In the genomic region with DNA sequence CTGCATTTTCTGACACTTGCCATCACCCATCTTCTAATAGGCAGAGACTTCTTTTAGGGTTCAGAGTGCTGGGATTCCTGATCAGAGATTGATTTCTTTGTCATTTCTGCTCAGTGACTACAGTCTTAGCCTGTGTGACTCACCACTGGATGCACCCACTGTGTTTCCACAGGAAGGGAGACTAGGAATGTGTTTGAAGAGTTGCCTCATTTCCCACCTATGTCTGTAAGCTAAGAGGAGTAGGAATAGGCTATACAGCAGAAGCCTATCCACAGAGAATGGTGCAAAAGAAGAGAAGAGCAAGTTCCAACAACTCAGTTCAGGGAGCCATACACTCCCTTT, we compare ENCODE assay signal across 12 cellular contexts.
DNase-seq lines count a peak whose midpoint lies in the region; ATAC-seq, FAIRE-seq and TF ChIP-seq lines count a peak whose summit lies in the region.
"Had no signal": no experiment of that assay in that cellular context is flagged by ENCODE, and none has a peak within 500 bp of the region (broad histone marks: within the 10 kb centered on the region; RNA-seq: fewer than 3 reads in every experiment).

No MANE protein-coding gene starts in this region.

- H2AK5ac ChIP-seq in neuronal stem cell (ENCODE audit: low read depth, low read length), result no peak overlapping the region

- H3K4ac ChIP-seq in neuronal stem cell (ENCODE audit: low read length), result no peak overlapping the region

- no peaks in the 10 kb centered on the region for H3K9me3 ChIP-seq in neuronal stem cell (replicated peaks in 1 of 2; ENCODE audit: control insufficient read depth in 2 of 2, insufficient read depth in 1 of 2, low read depth in 1 of 2, low read length in 2 of 2)
- no peaks in the 10 kb centered on the region for H3K9me3 ChIP-seq in kidney (ENCODE audit: control insufficient read depth in 1 of 2, low read length in 2 of 2)

- no peak overlapping the region for H3K4me3 ChIP-seq in epithelial cell of esophagus (ENCODE audit: low read length)
- no peak overlapping the region for H3K4me3 ChIP-seq in neuronal stem cell (ENCODE audit: low read length in 2 of 2)
- no peak overlapping the region for H3K4me3 ChIP-seq in kidney (ENCODE audit: low read length in 2 of 2)
- H3K4me3 ChIP-seq in lower leg skin (ENCODE audit: low read depth, poor library complexity, severe bottlenecking), result no peak overlapping the region

- H3K27ac ChIP-seq in neuronal stem cell (replicated peaks; ENCODE audit: low read length) (no peak overlapping the region), kidney (ENCODE audit: low read depth in 2 of 2, low read length in 2 of 2) (no peak overlapping the region)

- no peaks in the 10 kb centered on the region for H3K27me3 ChIP-seq in neuronal stem cell (ENCODE audit: control insufficient read depth in 3 of 3, insufficient read depth in 3 of 3, low read depth in 1 of 3, low read length in 3 of 3)

- no peak overlapping the region for H3K4me2 ChIP-seq in neuronal stem cell (ENCODE audit: insufficient read depth, low read length, poor library complexity, severe bottlenecking)

- ATAC-seq in HG02840 (IDR thresholded peaks at IDR 0.05; ENCODE audit: low FRiP score, unreplicated experiment), result no peak

- no peak overlapping the region for H3K14ac ChIP-seq in neuronal stem cell (ENCODE audit: low read length)

- no peak overlapping the region for H3K23ac ChIP-seq in neuronal stem cell (ENCODE audit: low read depth, low read length, poor library complexity)

- no peaks in the 10 kb centered on the region for H3K79me1 ChIP-seq in neuronal stem cell (ENCODE audit: low read depth, low read length)

- H2BK120ac ChIP-seq in neuronal stem cell (ENCODE audit: low read depth, low read length), result no peak overlapping the region

- no peak overlapping the region for H3K18ac ChIP-seq in neuronal stem cell (ENCODE audit: low read length)

- H2BK12ac ChIP-seq in neuronal stem cell (ENCODE audit: low read length), result no peak overlapping the region

- H2BK15ac ChIP-seq in neuronal stem cell (ENCODE audit: low read length), result no peak overlapping the region

- peaks cover 12 to 19% of the 10 kb centered on the region in 2 donors for H3K4me1 ChIP-seq in neuronal stem cell (ENCODE audit: control insufficient read depth in 2 of 2, insufficient read depth in 1 of 2, low read depth in 1 of 2, low read length in 2 of 2)
- H3K4me1 ChIP-seq in kidney (ENCODE audit: control insufficient read depth in 1 of 2, insufficient read depth in 1 of 2, low read depth in 1 of 2, low read length in 2 of 2), result peaks cover 6 to 10% of the 10 kb centered on the region in 2 donors

- FAIRE-seq in kidney (lab: Jason Lieb, UNC), result no peak
- FAIRE-seq: GM12892 had no signal

- DNase-seq in Daoy (ENCODE audit: low read depth) (peak; percentile 81), RPMI7951 (ENCODE audit: low read depth) (peak; percentile 76), epithelial cell of esophagus (ENCODE audit: low read depth) (peak; percentile 84), neuronal stem cell (ENCODE audit: low spot score) (no peak), SK-N-DZ (ENCODE audit: low spot score) (no peak), kidney (no peak), lower leg skin (ENCODE audit: low spot score in 2 of 2) (no peak)
- DNase-seq: activated CD4-positive, alpha-beta T cell treated with anti-CD3 and anti-CD28 coated beads for 4 hours; COR-L47; Right ventricle myocardium superior had no signal

- TF ChIP-seq POLR2A in lower leg skin (IDR thresholded peaks at IDR 0.05), result no peak

- no peak overlapping the region for H4K8ac ChIP-seq in neuronal stem cell (ENCODE audit: low read depth, low read length)

- no peak overlapping the region for H4K91ac ChIP-seq in neuronal stem cell (ENCODE audit: low read depth, low read length, poor library complexity)

- H2BK5ac ChIP-seq in neuronal stem cell (ENCODE audit: low read length), result no peak overlapping the region

- H3K9ac ChIP-seq in neuronal stem cell (ENCODE audit: low read depth, low read length, poor library complexity), result no peak overlapping the region
- no peak overlapping the region for H3K9ac ChIP-seq in kidney (ENCODE audit: low read length in 2 of 2)

- peak overlapping the region; percentile 31 for H2AFZ ChIP-seq in neuronal stem cell (ENCODE audit: low read length)

- H3K36me3 ChIP-seq in neuronal stem cell (replicated peaks in 1 of 2; ENCODE audit: control insufficient read depth in 2 of 2, insufficient read depth in 2 of 2, low read length in 2 of 2) (no peaks in the 10 kb centered on the region), kidney (ENCODE audit: control insufficient read depth in 1 of 2, insufficient read depth in 2 of 2, low read length in 2 of 2) (no peaks in the 10 kb centered on the region)

- no peak for TF ChIP-seq CTCF in epithelial cell of esophagus (IDR thresholded peaks at IDR 0.05; ENCODE audit: insufficient read depth, low read depth, low read length, missing control alignments)
- TF ChIP-seq CTCF in kidney (IDR thresholded peaks at IDR 0.05; ENCODE audit: borderline replicate concordance, extremely low read depth, insufficient read depth), result no peak
- TF ChIP-seq CTCF in lower leg skin (IDR thresholded peaks at IDR 0.05), result no peak

- intact Hi-C loops in kidney (cut with DNase I), result no loop called here
- intact Hi-C loops in lower leg skin (cut with DNase I; ENCODE audit: low total_unique reads), result no loop called here

Comparison
In these comparisons a context has a peak if more than half of its experiments do, and no peak if none do; other contexts are left out.
1. DNase-seq: peak in Daoy (single experiment), RPMI7951 (single experiment) and epithelial cell of esophagus (single experiment); none in neuronal stem cell (single experiment), SK-N-DZ (single experiment), kidney (single experiment) and lower leg skin (0 of 2).